Comparison of ENCODE assay signal across 8 cellular contexts in the genomic region with DNA sequence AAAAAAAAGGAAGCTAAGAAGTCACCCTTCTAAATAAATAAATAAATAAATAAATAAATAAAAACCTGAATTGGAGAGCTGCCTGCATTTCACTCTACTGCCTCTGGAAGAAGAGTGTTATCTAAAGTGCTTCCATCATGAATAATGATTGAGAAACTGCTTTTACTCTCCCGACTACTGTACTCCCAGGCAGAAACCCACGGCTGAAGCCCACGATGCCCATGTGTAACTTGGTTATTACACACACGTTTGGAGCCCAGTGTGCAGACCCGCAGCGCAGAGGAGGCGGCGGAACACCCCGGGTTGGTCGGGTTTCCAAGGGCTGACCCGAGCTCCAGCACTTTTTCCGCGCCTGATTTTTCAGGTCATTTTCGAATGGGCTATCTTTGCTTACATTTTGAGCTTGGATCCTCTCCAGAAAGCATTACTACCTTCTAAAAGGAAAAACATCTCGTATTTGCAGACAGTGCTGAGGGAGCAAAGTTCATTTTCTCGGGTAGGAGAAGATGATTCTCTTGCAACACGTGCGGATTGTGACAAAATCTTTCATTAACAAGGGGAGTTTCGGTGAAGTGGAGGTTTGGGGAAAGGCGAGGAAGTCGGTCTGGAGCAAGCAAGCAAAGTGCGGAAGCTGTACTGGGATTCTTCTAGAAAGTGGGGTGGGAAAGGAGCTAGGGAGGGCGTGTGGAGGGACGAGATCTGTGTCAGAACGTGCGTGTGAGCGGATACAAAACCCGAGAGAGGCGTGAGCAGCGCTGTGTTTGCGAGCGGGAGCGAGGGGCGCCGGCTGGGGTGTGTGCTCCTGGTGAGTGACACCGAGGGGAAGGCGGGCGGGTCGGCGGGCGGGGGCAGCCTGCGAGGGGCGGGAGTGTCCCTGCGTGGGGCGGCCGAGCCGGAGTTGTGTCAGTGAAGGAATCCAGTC. TPM values are rescaled to one million over a fixed set of nuclear protein-coding genes. Genes with fewer than 3 reads are reported as not detected.
DNase-seq lines count a peak whose midpoint lies in the region; ATAC-seq and TF ChIP-seq lines count a peak whose summit lies in the region.

A gene with protein sequence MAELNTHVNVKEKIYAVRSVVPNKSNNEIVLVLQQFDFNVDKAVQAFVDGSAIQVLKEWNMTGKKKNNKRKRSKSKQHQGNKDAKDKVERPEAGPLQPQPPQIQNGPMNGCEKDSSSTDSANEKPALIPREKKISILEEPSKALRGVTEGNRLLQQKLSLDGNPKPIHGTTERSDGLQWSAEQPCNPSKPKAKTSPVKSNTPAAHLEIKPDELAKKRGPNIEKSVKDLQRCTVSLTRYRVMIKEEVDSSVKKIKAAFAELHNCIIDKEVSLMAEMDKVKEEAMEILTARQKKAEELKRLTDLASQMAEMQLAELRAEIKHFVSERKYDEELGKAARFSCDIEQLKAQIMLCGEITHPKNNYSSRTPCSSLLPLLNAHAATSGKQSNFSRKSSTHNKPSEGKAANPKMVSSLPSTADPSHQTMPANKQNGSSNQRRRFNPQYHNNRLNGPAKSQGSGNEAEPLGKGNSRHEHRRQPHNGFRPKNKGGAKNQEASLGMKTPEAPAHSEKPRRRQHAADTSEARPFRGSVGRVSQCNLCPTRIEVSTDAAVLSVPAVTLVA (plus strand): TSS at position 897 of the 922 bp plus-strand sequence. CDS start 82,552 bp downstream, outside the sequence.

- peaks cover 57% of the 10 kb centered on the region for H3K4me1 Mint-ChIP-seq in nephron

- peak within 1 kb of the TSS; percentile 86 to 95 (median 94) for H3K4me3 Mint-ChIP-seq in nephron

- DNase-seq in SJCRH30 (peak; percentile 93 to 94), activated gamma-delta T cell treated with Interleukin-2 at 50 U/mL for 16 hours (peak; percentile 41), fibroblast of villous mesenchyme (ENCODE audit: low read depth) (peak; percentile 88)

- H3K27ac Mint-ChIP-seq in nephron, result peak within 1 kb of the TSS; percentile 96 to 98 (median 98)

- H3K36me3 ChIP-seq in BLaER1 treated with 17β-estradiol and CSF1 and Interleukin-3, amounts not matched to agents 10 nM and 100 nM, result 0 out of 22 replicates have a peak, but pooled peaks cover 0 to 7% (median 0%) of the 10 kb centered on the region in 11 experiments
- H3K36me3 ChIP-seq in SJCRH30, result peaks cover 30% of the 10 kb centered on the region
- H3K36me3 ChIP-seq in subcutaneous abdominal adipose tissue (ENCODE audit: control insufficient read depth in 5 of 5, insufficient read depth in 5 of 5, low read length in 5 of 5), result no peaks in the 10 kb centered on the region

- peaks cover 17 to 33% (median 28%) of the 10 kb centered on the region in 10 experiments for H3K4me1 ChIP-seq in BLaER1 treated with 17β-estradiol and CSF1 and Interleukin-3, amounts not matched to agents 10 nM and 100 nM
- H3K4me1 ChIP-seq in SJCRH30 (peaks cover 51% of the 10 kb centered on the region), subcutaneous abdominal adipose tissue (ENCODE audit: control insufficient read depth in 5 of 5, insufficient read depth in 5 of 5, low read length in 5 of 5) (peaks cover 2 to 25% (median 17%) of the 10 kb centered on the region in 5 donors)

- peaks cover 4% of the 10 kb centered on the region for H3K36me3 Mint-ChIP-seq in nephron (ENCODE audit: low read depth)

- no peaks in the 10 kb centered on the region for H3K27me3 ChIP-seq in BLaER1 treated with 17β-estradiol and CSF1 and Interleukin-3, amounts not matched to agents 10 nM and 100 nM
- H3K27me3 ChIP-seq in SJCRH30, result no peaks in the 10 kb centered on the region
- no peaks in the 10 kb centered on the region for H3K27me3 ChIP-seq in subcutaneous abdominal adipose tissue (ENCODE audit: control insufficient read depth in 5 of 5, insufficient read depth in 4 of 5, low read length in 5 of 5)

- H3K27me3 Mint-ChIP-seq in nephron (ENCODE audit: low read depth), result no peaks in the 10 kb centered on the region

- ATAC-seq in GM19372 (IDR thresholded peaks at IDR 0.05; ENCODE audit: low read depth, unreplicated experiment) (peak; percentile 51), HG03520 (IDR thresholded peaks at IDR 0.05; ENCODE audit: unreplicated experiment) (peak; percentile 37)

- H3K4me3 ChIP-seq in BLaER1 treated with 17β-estradiol and CSF1 and Interleukin-3, amounts not matched to agents 10 nM and 100 nM, result peak within 1 kb of the TSS; percentile 77 to 94 (median 86)
- H3K4me3 ChIP-seq in SJCRH30 (peak within 1 kb of the TSS; percentile 94), fibroblast of villous mesenchyme (ENCODE audit: low read depth, low read length) (peak within 1 kb of the TSS; percentile 78), subcutaneous abdominal adipose tissue (ENCODE audit: low read depth in 1 of 5, low read length in 5 of 5) (peak within 1 kb of the TSS; percentile 66 to 92 (median 84))

- TF ChIP-seq CTCF in fibroblast of villous mesenchyme (IDR thresholded peaks at IDR 0.05; ENCODE audit: insufficient read depth, low read depth, low read length), result no peak
- peak; percentile 17 to 36 (median 26) for TF ChIP-seq CTCF in nephron (IDR thresholded peaks at IDR 0.05; ENCODE audit: unreplicated experiment in 3 of 3)

- H3K4me2 ChIP-seq in BLaER1 treated with 17β-estradiol and CSF1 and Interleukin-3, amounts not matched to agents 10 nM and 100 nM, result peak within 1 kb of the TSS; percentile 83 to 99 (median 96)

- no peaks in the 10 kb centered on the region for H3K9me3 ChIP-seq in BLaER1 treated with 17β-estradiol and CSF1 and Interleukin-3, amounts not matched to agents 10 nM and 100 nM (replicated peaks in 1 of 11)
- H3K9me3 ChIP-seq in SJCRH30 (replicated peaks) (no peaks in the 10 kb centered on the region), subcutaneous abdominal adipose tissue (ENCODE audit: control insufficient read depth in 5 of 5, low read length in 5 of 5) (no peaks in the 10 kb centered on the region)

- no peaks in the 10 kb centered on the region for H3K9me3 Mint-ChIP-seq in nephron

- peak within 1 kb of the TSS; percentile 86 to 93 (median 90) for H3K9ac ChIP-seq in BLaER1 treated with 17β-estradiol and CSF1 and Interleukin-3, amounts not matched to agents 10 nM and 100 nM
- H3K9ac ChIP-seq in subcutaneous abdominal adipose tissue (ENCODE audit: low read length in 5 of 5), result peak within 1 kb of the TSS; percentile 76 to 85 (median 79)

- peak within 1 kb of the TSS; percentile 77 to 92 (median 84) for H3K27ac ChIP-seq in BLaER1 treated with 17β-estradiol and CSF1 and Interleukin-3, amounts not matched to agents 10 nM and 100 nM
- H3K27ac ChIP-seq in SJCRH30 (peak within 1 kb of the TSS; percentile 98), subcutaneous abdominal adipose tissue (ENCODE audit: low read depth, low read length) (peak within 1 kb of the TSS; percentile 85)

- H4K20me1 ChIP-seq in BLaER1 treated with 17β-estradiol and CSF1 and Interleukin-3, amounts not matched to agents 10 nM and 100 nM, result peaks cover 0 to 23% (median 10%) of the 10 kb centered on the region in 11 experiments; a peak in 9 of 22 replicates

RNA-seq across cellular contexts. Expression of the gene that starts here (rescaled TPM):
- 339 and 355 TPM in 2 replicates for total RNA-seq in SJCRH30 (2014; rRNA removed; shearing (Covaris generic))
- 60.6 and 65.6 TPM in 2 replicates for total RNA-seq in fibroblast of villous mesenchyme

Comparison
In these comparisons a context has a peak if more than half of its experiments do, and no peak if none do; other contexts are left out.
1. Peak in every context shown above with its lines: DNase-seq, ATAC-seq, H3K4me3 ChIP-seq and H3K27ac ChIP-seq.
2. DNase-seq: peak in every context shown above with its lines; median percentile 94 in SJCRH30; 88 in fibroblast of villous mesenchyme; 41 in activated gamma-delta T cell treated with Interleukin-2 at 50 U/mL for 16 hours.